Comparison of ENCODE assay signal across 12 cellular contexts in the genomic region with DNA sequence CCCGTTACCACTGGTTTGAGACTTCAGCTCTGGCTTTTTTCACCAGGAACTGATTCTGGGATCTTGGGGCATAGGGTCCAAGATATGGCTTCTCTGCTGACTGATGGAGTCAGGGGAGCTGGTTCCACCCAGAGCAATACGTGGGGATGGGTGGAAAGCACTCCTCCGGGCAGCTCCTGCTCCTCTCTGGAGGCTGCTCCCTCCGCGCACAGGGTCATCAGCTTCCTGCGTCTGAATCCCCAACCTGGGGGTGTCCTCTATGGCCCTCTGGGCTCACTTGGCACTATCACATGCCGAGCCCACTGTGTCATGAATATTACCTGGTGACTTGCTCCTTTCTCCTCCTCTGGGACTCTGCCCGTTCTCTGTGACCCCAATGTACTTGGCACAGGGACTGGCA.
"Had no signal": no experiment of that assay in that cellular context is flagged by ENCODE, and none has a peak within 500 bp of the region (broad histone marks: within the 10 kb centered on the region; RNA-seq: fewer than 3 reads in every experiment).

No MANE protein-coding gene starts in this region.

- DNase-seq: KBM-7, MM.1S, NCI-H1436, NCI-H2171, NCI-H226, NCI-H524 treated with DMSO at 0.1 percent for 48 hours, NCI-H69, NCI-H774, RPMI8226, SJCRH30 had no signal

- H3K36me3 ChIP-seq: SJCRH30 had no signal

- H3K4me3 ChIP-seq: SJCRH30 had no signal

- H3K27ac ChIP-seq: SJCRH30 had no signal

- FAIRE-seq: RCC 7860 had no signal

- ATAC-seq: SK-N-SH treated with all-trans-retinoic acid at 6 μM for 48 hours had no signal
